ENCODE assay signal across 14 cellular contexts in genomic region chr22:19467912-19468311, GRCh38. TPM values are rescaled to one million over a fixed set of nuclear protein-coding genes. Genes with fewer than 3 reads are reported as not detected.
DNase-seq lines count a peak whose midpoint lies in the region; ATAC-seq and TF ChIP-seq lines count a peak whose summit lies in the region.
"Had no signal": no experiment of that assay in that cellular context is flagged by ENCODE, and none has a peak within 500 bp of the region (broad histone marks: within the 10 kb centered on the region; RNA-seq: fewer than 3 reads in every experiment).

No MANE protein-coding gene starts in this region.

- ATAC-seq in stimulated activated effector memory CD8-positive, alpha-beta T cell treated with anti-CD3 and anti-CD28 coated beads, Interleukin-12 subunit alpha, Interleukin-12 subunit beta, amount 100 ng/mL, for 72 hours, result no peak
- ATAC-seq in GM21447 (IDR thresholded peaks at IDR 0.05; ENCODE audit: unreplicated experiment) (no peak), WTC11 (no peak)
- ATAC-seq: A549; CD8-positive, alpha-beta T cell had no signal

- POLR2A ChIA-PET in WTC11 (lab: Charles Lee), result no interaction called here

- H3K4me1 Mint-ChIP-seq in activated naive CD4-positive, alpha-beta T cell treated with anti-CD3 and anti-CD28 coated beads, Interleukin-2, amount 50 U/mL, for 24 hours, result peaks cover 4% of the 10 kb centered on the region
- peaks cover 10% of the 10 kb centered on the region for H3K4me1 Mint-ChIP-seq in stimulated activated effector memory CD8-positive, alpha-beta T cell treated with anti-CD3 and anti-CD28 coated beads, Interleukin-12 subunit alpha, Interleukin-12 subunit beta, amount 100 ng/mL, for 72 hours
- no peaks in the 10 kb centered on the region for H3K4me1 Mint-ChIP-seq in WTC11
- H3K4me1 Mint-ChIP-seq: B cell had no signal

- H3K9me3 Mint-ChIP-seq in activated naive CD4-positive, alpha-beta T cell treated with anti-CD3 and anti-CD28 coated beads, Interleukin-2, amount 50 U/mL, for 24 hours, result no peaks in the 10 kb centered on the region
- H3K9me3 Mint-ChIP-seq in stimulated activated effector memory CD8-positive, alpha-beta T cell treated with anti-CD3 and anti-CD28 coated beads, Interleukin-12 subunit alpha, Interleukin-12 subunit beta, amount 100 ng/mL, for 72 hours, result no peaks in the 10 kb centered on the region
- no peaks in the 10 kb centered on the region for H3K9me3 Mint-ChIP-seq in WTC11
- H3K9me3 Mint-ChIP-seq: CD4-positive, alpha-beta T cell; CD8-positive, alpha-beta T cell had no signal

- CTCF ChIA-PET in WTC11 (lab: Charles Lee), result no interaction called here

- no peak for TF ChIP-seq CTCF in WTC11 (IDR thresholded peaks at IDR 0.05)

- H3K4me3 Mint-ChIP-seq in activated naive CD4-positive, alpha-beta T cell treated with anti-CD3 and anti-CD28 coated beads, Interleukin-2, amount 50 U/mL, for 24 hours, result no peak overlapping the region
- H3K4me3 Mint-ChIP-seq in stimulated activated effector memory CD8-positive, alpha-beta T cell treated with anti-CD3 and anti-CD28 coated beads, Interleukin-12 subunit alpha, Interleukin-12 subunit beta, amount 100 ng/mL, for 72 hours, result no peak overlapping the region
- H3K4me3 Mint-ChIP-seq in WTC11, result no peak overlapping the region
- H3K4me3 Mint-ChIP-seq: B cell; CD4-positive, alpha-beta T cell; CD8-positive, alpha-beta T cell had no signal

- H3K36me3 Mint-ChIP-seq in activated naive CD4-positive, alpha-beta T cell treated with anti-CD3 and anti-CD28 coated beads, Interleukin-2, amount 50 U/mL, for 24 hours, result peaks cover 17% of the 10 kb centered on the region
- H3K36me3 Mint-ChIP-seq in stimulated activated effector memory CD8-positive, alpha-beta T cell treated with anti-CD3 and anti-CD28 coated beads, Interleukin-12 subunit alpha, Interleukin-12 subunit beta, amount 100 ng/mL, for 72 hours, result peaks cover 95% of the 10 kb centered on the region
- H3K36me3 Mint-ChIP-seq in WTC11, result peaks cover 60% of the 10 kb centered on the region

- peak overlapping the region; percentile 65 for H3K27ac Mint-ChIP-seq in activated naive CD4-positive, alpha-beta T cell treated with anti-CD3 and anti-CD28 coated beads, Interleukin-2, amount 50 U/mL, for 24 hours
- H3K27ac Mint-ChIP-seq in stimulated activated effector memory CD8-positive, alpha-beta T cell treated with anti-CD3 and anti-CD28 coated beads, Interleukin-12 subunit alpha, Interleukin-12 subunit beta, amount 100 ng/mL, for 72 hours, result peak overlapping the region; percentile 32
- H3K27ac Mint-ChIP-seq in WTC11, result no peak overlapping the region
- H3K27ac Mint-ChIP-seq: B cell; CD4-positive, alpha-beta T cell; CD8-positive, alpha-beta T cell had no signal

- no peak for DNase-seq in activated naive CD4-positive, alpha-beta T cell treated with Interleukin-2 at 50 U/mL for 16 hours
- no peak for DNase-seq in stimulated activated effector memory CD8-positive, alpha-beta T cell treated with anti-CD3 and anti-CD28 coated beads, Interleukin-12 subunit alpha, Interleukin-12 subunit beta, amount 100 ng/mL, for 72 hours (ENCODE audit: low spot score in 2 of 2)
- no peak for DNase-seq in WTC11 (ENCODE audit: low spot score)
- DNase-seq: AML-193; Caco-2; Calu3; CD4-positive, alpha-beta T cell; CD8-positive, alpha-beta T cell; DMS79 treated with DMSO at 0.1 percent for 48 hours; GF-D8 had no signal

- H3K27me3 Mint-ChIP-seq in activated naive CD4-positive, alpha-beta T cell treated with anti-CD3 and anti-CD28 coated beads, Interleukin-2, amount 50 U/mL, for 24 hours, result no peaks in the 10 kb centered on the region
- no peaks in the 10 kb centered on the region for H3K27me3 Mint-ChIP-seq in WTC11 (ENCODE audit: low read depth)
- H3K27me3 Mint-ChIP-seq: B cell; CD4-positive, alpha-beta T cell had no signal

TF ChIP-seq in WTC11, 78 proteins besides CTCF, POLR2A, EP300 and RAD21:
- TF ChIP-seq NR2C2 (CRISPR knock-in tag; IDR thresholded peaks at IDR 0.05) (no peak), AFF4 (CRISPR knock-in tag; IDR thresholded peaks at IDR 0.05; ENCODE audit: borderline replicate concordance) (no peak), STAT6 (CRISPR knock-in tag; conservative IDR thresholded peaks at IDR 0.05; ENCODE audit: low read depth) (no peak), TP53 (CRISPR knock-in tag; IDR thresholded peaks at IDR 0.05) (no peak), ZNF396 (CRISPR knock-in tag; IDR thresholded peaks at IDR 0.05; ENCODE audit: borderline replicate concordance) (no peak), ATF2 (CRISPR knock-in tag; IDR thresholded peaks at IDR 0.05; ENCODE audit: borderline replicate concordance, low read depth) (no peak)

RNA-seq across cellular contexts. Expression of gene UFD1, which starts 11.1 kb away (rescaled TPM):
- 49.6 to 57.9 TPM (median 49.9 TPM) in 3 replicates for total RNA-seq in WTC11 (2021)

RNA-seq across cellular contexts. Expression of gene CDC45, which starts 11.8 kb away (rescaled TPM):
- total RNA-seq in WTC11 (2021), result 34.4 to 38.1 TPM (median 35.0 TPM) in 3 replicates

RNA-seq across cellular contexts. Expression of gene C22orf39, which starts 20.4 kb away (rescaled TPM):
- total RNA-seq in WTC11 (2021), result 26.5 to 34.4 TPM (median 32.8 TPM) in 3 replicates

RNA-seq across cellular contexts. Expression of gene MRPL40, which starts 35.6 kb away (rescaled TPM):
- 15.7 to 19.2 TPM (median 18.2 TPM) in 3 replicates for total RNA-seq in WTC11 (2021)

RNA-seq across cellular contexts. Expression of gene HIRA, which starts 36.4 kb away (rescaled TPM):
- 42.1 to 51.0 TPM (median 44.2 TPM) in 3 replicates for total RNA-seq in WTC11 (2021)
